ENCODE assay signal across 8 cellular contexts in genomic region chr9:134324359-134325095, GRCh38. TPM values are rescaled to one million over a fixed set of nuclear protein-coding genes. Genes with fewer than 3 reads are reported as not detected.
A peak's percentile ranks its signal among the peaks of the same experiment; 100 is the strongest.
DNase-seq lines count a peak whose midpoint lies in the region; ATAC-seq and TF ChIP-seq lines count a peak whose summit lies in the region.

No MANE protein-coding gene starts in this region.

- no peaks in the 10 kb centered on the region for H3K36me3 ChIP-seq in left lung
- no peaks in the 10 kb centered on the region for H3K36me3 ChIP-seq in thyroid gland

- intact Hi-C loops in left lung (cut with DNase I) (no loop called here), thyroid gland (cut with DNase I) (loop anchor here (5.0 kb wide), 1 partner anchor 118 kb away; no protein-coding TSS in a partner anchor)

- no peak overlapping the region for H3K27ac Mint-ChIP-seq in T-helper 2 cell treated with Interferon-gamma antibody and Interleukin-4, amounts not matched to agents 5 μg/mL and 100 μg/mL, for 36 hours

- DNase-seq in T-helper 2 cell treated with Interferon-gamma antibody and Interleukin-4, amounts not matched to agents 5 μg/mL and 100 μg/mL, for 36 hours (ENCODE audit: low spot score) = no peak
- DNase-seq in T-helper 2 cell = no peak
- peak; percentile 39 to 73 for DNase-seq in left lung
- DNase-seq in thyroid gland = peak in 1 of 2 donors; percentile 21
- no peak for DNase-seq in NAMALWA (ENCODE audit: low spot score)

- H3K4me1 ChIP-seq in left lung (peaks cover 29 to 37% of the 10 kb centered on the region in 2 donors), thyroid gland (peaks cover 52 to 70% of the 10 kb centered on the region in 2 donors)

- peaks cover 2% of the 10 kb centered on the region for H3K4me1 Mint-ChIP-seq in T-helper 2 cell treated with Interferon-gamma antibody and Interleukin-4, amounts not matched to agents 5 μg/mL and 100 μg/mL, for 36 hours (ENCODE audit: low read depth)

- H3K4me3 ChIP-seq in left lung (peak overlapping the region in 1 of 2 donors; percentile 67), thyroid gland (replicated peaks in 1 of 3) (peak overlapping the region in 1 of 3 donors; percentile 53)

- WGBS in thyroid gland, 2 donors = 79 to 93% methylated on average over 14 to 15 of the region's 17 CpGs

- H3K27ac ChIP-seq in angular gyrus (ENCODE audit: low read depth, low read length) (peak overlapping the region; percentile 51), left lung (peak overlapping the region; percentile 89 to 94), thyroid gland (peak overlapping the region; percentile 85 to 99 (median 98))

- no peak for TF ChIP-seq POLR2A in thyroid gland (IDR thresholded peaks at IDR 0.05)

- H3K27me3 ChIP-seq in left lung (no peaks in the 10 kb centered on the region), thyroid gland (no peaks in the 10 kb centered on the region)

- H3K4me3 Mint-ChIP-seq in T-helper 2 cell treated with Interferon-gamma antibody and Interleukin-4, amounts not matched to agents 5 μg/mL and 100 μg/mL, for 36 hours = peak overlapping the region; percentile 64

- no peaks in the 10 kb centered on the region for H3K36me3 Mint-ChIP-seq in T-helper 2 cell treated with Interferon-gamma antibody and Interleukin-4, amounts not matched to agents 5 μg/mL and 100 μg/mL, for 36 hours (ENCODE audit: low read depth)

- no peaks in the 10 kb centered on the region for H3K9me3 Mint-ChIP-seq in T-helper 2 cell treated with Interferon-gamma antibody and Interleukin-4, amounts not matched to agents 5 μg/mL and 100 μg/mL, for 36 hours

- peaks cover 34% of the 10 kb centered on the region for H3K27me3 Mint-ChIP-seq in T-helper 2 cell treated with Interferon-gamma antibody and Interleukin-4, amounts not matched to agents 5 μg/mL and 100 μg/mL, for 36 hours (ENCODE audit: low read depth)

- ATAC-seq in left lung (no peak), GM18517 (IDR thresholded peaks at IDR 0.05; ENCODE audit: unreplicated experiment) (no peak), HG03025 (IDR thresholded peaks at IDR 0.05; ENCODE audit: low FRiP score, unreplicated experiment) (no peak)

- TF ChIP-seq CTCF in left lung (IDR thresholded peaks at IDR 0.05) = no peak
- TF ChIP-seq CTCF in thyroid gland (IDR thresholded peaks at IDR 0.05) = peak in 1 of 6 experiments; percentile 9

- H3K9me3 ChIP-seq in left lung (no peaks in the 10 kb centered on the region), thyroid gland (no peaks in the 10 kb centered on the region)

RNA-seq across cellular contexts. Expression of gene RXRA, which starts 1.7 kb away (rescaled TPM):
- 10 to 100 TPM; 56.7 to 79.5 TPM for total RNA-seq in left lung
- total RNA-seq in thyroid gland = 10 to 100 TPM; 39.4 to 81.3 (median 67.4) TPM

Comparison
In these comparisons a context has a peak if more than half of its experiments do, and no peak if none do; other contexts are left out.
1. DNase-seq: peak in left lung (2 of 2); none in T-helper 2 cell treated with Interferon-gamma antibody and Interleukin-4, amounts not matched to agents 5 μg/mL and 100 μg/mL, for 36 hours (single experiment), T-helper 2 cell (0 of 5) and NAMALWA (single experiment).
2. Peak in every context shown above with its lines, with median percentiles within 50 percentile points of each other: H3K27ac ChIP-seq.